In the genomic region with DNA sequence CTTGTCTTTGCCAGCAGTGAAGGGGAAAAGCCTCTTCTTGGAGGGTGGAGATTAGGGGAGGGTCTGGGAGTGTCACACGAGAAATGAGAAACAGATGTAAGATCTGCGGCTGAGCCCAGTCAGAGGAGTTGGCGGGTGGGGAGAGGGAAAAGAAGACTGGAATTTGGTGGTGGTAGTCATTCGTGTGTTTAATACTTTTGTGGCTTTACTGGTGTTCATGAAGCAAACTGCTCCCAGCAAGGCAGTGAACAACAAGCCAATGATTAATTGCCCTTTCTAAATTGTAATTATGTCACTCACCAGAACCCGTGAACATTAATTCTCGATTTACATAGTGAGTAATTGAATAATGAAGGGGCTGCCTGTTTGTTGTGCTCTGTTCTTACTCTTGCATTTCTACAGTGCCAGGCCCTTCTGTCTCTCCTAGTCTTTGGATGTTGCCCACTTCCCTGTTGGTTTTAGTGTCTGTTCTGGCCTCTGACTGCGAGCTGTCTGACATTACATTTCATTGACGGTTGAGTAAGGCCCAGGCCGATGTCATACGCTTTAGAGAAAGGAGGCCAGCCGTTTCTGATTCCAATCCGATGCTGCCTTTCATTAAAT, we compare ENCODE assay signal across 1 cellular context.
TF ChIP-seq lines count a peak whose summit lies in the region.

No MANE protein-coding gene starts in this region.

TF ChIP-seq in GM23338, 12 proteins besides CTCF, POLR2A, EP300 and RAD21:
- TF ChIP-seq, protein P1, sequence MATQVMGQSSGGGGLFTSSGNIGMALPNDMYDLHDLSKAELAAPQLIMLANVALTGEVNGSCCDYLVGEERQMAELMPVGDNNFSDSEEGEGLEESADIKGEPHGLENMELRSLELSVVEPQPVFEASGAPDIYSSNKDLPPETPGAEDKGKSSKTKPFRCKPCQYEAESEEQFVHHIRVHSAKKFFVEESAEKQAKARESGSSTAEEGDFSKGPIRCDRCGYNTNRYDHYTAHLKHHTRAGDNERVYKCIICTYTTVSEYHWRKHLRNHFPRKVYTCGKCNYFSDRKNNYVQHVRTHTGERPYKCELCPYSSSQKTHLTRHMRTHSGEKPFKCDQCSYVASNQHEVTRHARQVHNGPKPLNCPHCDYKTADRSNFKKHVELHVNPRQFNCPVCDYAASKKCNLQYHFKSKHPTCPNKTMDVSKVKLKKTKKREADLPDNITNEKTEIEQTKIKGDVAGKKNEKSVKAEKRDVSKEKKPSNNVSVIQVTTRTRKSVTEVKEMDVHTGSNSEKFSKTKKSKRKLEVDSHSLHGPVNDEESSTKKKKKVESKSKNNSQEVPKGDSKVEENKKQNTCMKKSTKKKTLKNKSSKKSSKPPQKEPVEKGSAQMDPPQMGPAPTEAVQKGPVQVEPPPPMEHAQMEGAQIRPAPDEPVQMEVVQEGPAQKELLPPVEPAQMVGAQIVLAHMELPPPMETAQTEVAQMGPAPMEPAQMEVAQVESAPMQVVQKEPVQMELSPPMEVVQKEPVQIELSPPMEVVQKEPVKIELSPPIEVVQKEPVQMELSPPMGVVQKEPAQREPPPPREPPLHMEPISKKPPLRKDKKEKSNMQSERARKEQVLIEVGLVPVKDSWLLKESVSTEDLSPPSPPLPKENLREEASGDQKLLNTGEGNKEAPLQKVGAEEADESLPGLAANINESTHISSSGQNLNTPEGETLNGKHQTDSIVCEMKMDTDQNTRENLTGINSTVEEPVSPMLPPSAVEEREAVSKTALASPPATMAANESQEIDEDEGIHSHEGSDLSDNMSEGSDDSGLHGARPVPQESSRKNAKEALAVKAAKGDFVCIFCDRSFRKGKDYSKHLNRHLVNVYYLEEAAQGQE (IDR thresholded peaks at IDR 0.05; ENCODE audit: unreplicated experiment) = no peak
- TF ChIP-seq, protein P2, sequence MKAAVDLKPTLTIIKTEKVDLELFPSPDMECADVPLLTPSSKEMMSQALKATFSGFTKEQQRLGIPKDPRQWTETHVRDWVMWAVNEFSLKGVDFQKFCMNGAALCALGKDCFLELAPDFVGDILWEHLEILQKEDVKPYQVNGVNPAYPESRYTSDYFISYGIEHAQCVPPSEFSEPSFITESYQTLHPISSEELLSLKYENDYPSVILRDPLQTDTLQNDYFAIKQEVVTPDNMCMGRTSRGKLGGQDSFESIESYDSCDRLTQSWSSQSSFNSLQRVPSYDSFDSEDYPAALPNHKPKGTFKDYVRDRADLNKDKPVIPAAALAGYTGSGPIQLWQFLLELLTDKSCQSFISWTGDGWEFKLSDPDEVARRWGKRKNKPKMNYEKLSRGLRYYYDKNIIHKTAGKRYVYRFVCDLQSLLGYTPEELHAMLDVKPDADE (IDR thresholded peaks at IDR 0.05) = no peak
- TF ChIP-seq JUNB (IDR thresholded peaks at IDR 0.05; ENCODE audit: unreplicated experiment) (no peak), STAT1 (IDR thresholded peaks at IDR 0.05; ENCODE audit: unreplicated experiment) (no peak), ZNF331 (CRISPR knock-in tag; IDR thresholded peaks at IDR 0.05; ENCODE audit: low read depth) (no peak), EZH2 (IDR thresholded peaks at IDR 0.05; ENCODE audit: low read depth, unreplicated experiment) (no peak), EZH2phosphoT487 (IDR thresholded peaks at IDR 0.05; ENCODE audit: unreplicated experiment) (no peak), NANOG (IDR thresholded peaks at IDR 0.05; ENCODE audit: borderline replicate concordance) (no peak), POLR2AphosphoS5 (IDR thresholded peaks at IDR 0.05; ENCODE audit: low read depth) (no peak), CREB1 (CRISPR knock-in tag; IDR thresholded peaks at IDR 0.05; ENCODE audit: low read depth) (no peak), ZNF114 (CRISPR knock-in tag; IDR thresholded peaks at IDR 0.05) (no peak)
- TF ChIP-seq, protein P3, sequence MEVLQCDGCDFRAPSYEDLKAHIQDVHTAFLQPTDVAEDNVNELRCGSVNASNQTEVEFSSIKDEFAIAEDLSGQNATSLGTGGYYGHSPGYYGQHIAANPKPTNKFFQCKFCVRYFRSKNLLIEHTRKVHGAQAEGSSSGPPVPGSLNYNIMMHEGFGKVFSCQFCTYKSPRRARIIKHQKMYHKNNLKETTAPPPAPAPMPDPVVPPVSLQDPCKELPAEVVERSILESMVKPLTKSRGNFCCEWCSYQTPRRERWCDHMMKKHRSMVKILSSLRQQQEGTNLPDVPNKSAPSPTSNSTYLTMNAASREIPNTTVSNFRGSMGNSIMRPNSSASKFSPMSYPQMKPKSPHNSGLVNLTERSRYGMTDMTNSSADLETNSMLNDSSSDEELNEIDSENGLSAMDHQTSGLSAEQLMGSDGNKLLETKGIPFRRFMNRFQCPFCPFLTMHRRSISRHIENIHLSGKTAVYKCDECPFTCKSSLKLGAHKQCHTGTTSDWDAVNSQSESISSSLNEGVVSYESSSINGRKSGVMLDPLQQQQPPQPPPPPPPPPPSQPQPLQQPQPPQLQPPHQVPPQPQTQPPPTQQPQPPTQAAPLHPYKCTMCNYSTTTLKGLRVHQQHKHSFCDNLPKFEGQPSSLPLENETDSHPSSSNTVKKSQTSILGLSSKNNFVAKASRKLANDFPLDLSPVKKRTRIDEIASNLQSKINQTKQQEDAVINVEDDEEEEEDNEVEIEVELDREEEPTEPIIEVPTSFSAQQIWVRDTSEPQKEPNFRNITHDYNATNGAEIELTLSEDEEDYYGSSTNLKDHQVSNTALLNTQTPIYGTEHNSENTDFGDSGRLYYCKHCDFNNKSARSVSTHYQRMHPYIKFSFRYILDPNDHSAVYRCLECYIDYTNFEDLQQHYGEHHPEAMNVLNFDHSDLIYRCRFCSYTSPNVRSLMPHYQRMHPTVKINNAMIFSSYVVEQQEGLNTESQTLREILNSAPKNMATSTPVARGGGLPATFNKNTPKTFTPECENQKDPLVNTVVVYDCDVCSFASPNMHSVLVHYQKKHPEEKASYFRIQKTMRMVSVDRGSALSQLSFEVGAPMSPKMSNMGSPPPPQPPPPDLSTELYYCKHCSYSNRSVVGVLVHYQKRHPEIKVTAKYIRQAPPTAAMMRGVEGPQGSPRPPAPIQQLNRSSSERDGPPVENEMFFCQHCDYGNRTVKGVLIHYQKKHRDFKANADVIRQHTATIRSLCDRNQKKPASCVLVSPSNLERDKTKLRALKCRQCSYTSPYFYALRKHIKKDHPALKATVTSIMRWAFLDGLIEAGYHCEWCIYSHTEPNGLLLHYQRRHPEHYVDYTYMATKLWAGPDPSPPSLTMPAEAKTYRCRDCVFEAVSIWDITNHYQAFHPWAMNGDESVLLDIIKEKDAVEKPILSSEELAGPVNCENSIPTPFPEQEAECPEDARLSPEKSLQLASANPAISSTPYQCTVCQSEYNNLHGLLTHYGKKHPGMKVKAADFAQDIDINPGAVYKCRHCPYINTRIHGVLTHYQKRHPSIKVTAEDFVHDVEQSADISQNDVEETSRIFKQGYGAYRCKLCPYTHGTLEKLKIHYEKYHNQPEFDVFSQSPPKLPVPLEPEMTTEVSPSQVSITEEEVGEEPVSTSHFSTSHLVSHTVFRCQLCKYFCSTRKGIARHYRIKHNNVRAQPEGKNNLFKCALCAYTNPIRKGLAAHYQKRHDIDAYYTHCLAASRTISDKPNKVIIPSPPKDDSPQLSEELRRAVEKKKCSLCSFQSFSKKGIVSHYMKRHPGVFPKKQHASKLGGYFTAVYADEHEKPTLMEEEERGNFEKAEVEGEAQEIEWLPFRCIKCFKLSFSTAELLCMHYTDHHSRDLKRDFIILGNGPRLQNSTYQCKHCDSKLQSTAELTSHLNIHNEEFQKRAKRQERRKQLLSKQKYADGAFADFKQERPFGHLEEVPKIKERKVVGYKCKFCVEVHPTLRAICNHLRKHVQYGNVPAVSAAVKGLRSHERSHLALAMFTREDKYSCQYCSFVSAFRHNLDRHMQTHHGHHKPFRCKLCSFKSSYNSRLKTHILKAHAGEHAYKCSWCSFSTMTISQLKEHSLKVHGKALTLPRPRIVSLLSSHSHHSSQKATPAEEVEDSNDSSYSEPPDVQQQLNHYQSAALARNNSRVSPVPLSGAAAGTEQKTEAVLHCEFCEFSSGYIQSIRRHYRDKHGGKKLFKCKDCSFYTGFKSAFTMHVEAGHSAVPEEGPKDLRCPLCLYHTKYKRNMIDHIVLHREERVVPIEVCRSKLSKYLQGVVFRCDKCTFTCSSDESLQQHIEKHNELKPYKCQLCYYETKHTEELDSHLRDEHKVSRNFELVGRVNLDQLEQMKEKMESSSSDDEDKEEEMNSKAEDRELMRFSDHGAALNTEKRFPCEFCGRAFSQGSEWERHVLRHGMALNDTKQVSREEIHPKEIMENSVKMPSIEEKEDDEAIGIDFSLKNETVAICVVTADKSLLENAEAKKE (CRISPR knock-in tag; IDR thresholded peaks at IDR 0.05) = no peak
